Comparison of ENCODE assay signal across 1 cellular context in the genomic region with DNA sequence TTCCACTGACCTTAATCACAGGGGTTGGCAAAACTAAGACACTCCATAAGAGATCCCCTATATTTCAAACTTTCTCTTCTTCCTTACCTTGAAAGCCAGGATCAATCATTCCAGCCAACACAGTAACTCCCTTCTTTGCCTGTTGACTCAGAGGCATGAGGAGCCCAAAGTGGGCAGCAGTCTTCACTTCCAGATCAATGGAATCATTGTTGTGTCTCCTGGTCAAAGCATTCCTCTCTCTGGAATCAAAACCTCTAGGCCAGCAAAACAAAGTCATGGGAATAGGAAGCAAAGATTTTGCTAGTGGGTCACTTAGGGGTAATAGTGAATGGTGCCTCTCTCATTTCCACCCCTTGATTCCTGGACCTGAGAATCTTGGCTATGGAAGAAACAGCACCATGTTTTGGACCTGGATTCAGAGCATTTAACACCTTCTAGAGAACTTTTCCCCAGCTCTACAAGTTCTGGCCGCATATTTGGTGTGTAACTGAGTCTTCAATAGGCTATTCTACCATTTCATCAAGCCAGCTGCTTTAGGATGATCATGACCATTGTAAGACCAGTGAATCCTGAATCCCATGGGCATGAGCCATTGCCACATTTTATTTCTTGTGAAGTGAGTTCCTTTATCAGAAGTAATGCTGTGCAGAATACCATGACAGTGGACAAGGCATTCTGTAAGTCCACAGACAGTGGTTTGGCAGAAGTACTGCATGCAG.
A peak's percentile ranks its signal among the peaks of the same experiment; 100 is the strongest.
TF ChIP-seq lines count a peak whose summit lies in the region.

No MANE protein-coding gene starts in this region.

TF ChIP-seq in HepG2, 621 proteins besides CTCF, POLR2A, EP300 and RAD21 (continued from another document):
- TF ChIP-seq, protein P1, sequence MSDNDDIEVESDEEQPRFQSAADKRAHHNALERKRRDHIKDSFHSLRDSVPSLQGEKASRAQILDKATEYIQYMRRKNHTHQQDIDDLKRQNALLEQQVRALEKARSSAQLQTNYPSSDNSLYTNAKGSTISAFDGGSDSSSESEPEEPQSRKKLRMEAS (IDR thresholded peaks at IDR 0.05), result 0 out of 2 replicates have a peak, but pooled peaks have one; percentile 40
- TF ChIP-seq ELF3 (CRISPR knock-in tag; IDR thresholded peaks at IDR 0.05) (peak; percentile 82), GLI4 (CRISPR knock-in tag; IDR thresholded peaks at IDR 0.05; ENCODE audit: borderline replicate concordance) (no peak), FOXA1 (IDR thresholded peaks at IDR 0.05) (no peak), FOXA1 (CRISPR knock-in tag; IDR thresholded peaks at IDR 0.05) (peak; percentile 92), PHF21A (CRISPR knock-in tag; IDR thresholded peaks at IDR 0.05) (peak; percentile 70; the same call in 1 of the 2 replicates), ZNF792 (CRISPR knock-in tag; IDR thresholded peaks at IDR 0.05) (0 out of 2 replicates have a peak, but pooled peaks have one; percentile 44), ZNF614 (CRISPR knock-in tag; IDR thresholded peaks at IDR 0.05; ENCODE audit: borderline replicate concordance) (0 out of 2 replicates have a peak, but pooled peaks have one; percentile 48), RXRA (CRISPR knock-in tag; IDR thresholded peaks at IDR 0.05) (peak; percentile 62; the same call in 1 of the 2 replicates), JUN (CRISPR knock-in tag; IDR thresholded peaks at IDR 0.05) (0 out of 2 replicates have a peak, but pooled peaks have one; percentile 25), MED8 (CRISPR knock-in tag; IDR thresholded peaks at IDR 0.05; ENCODE audit: insufficient replicate concordance) (no peak), XRCC5 (optimal IDR thresholded peaks at IDR 0.05; ENCODE audit: low read length) (peak; percentile 75), ISL2 (CRISPR knock-in tag; IDR thresholded peaks at IDR 0.05) (peak; percentile 77), ZKSCAN8 (CRISPR knock-in tag; IDR thresholded peaks at IDR 0.05; ENCODE audit: borderline replicate concordance) (peak; percentile 62; the same call in 1 of the 2 replicates), TARDBP (CRISPR knock-in tag; IDR thresholded peaks at IDR 0.05) (0 out of 2 replicates have a peak, but pooled peaks have one; percentile 42), PPARG (CRISPR knock-in tag; conservative IDR thresholded peaks at IDR 0.05) (peak; percentile 52), TBL1XR1 (IDR thresholded peaks at IDR 0.05; ENCODE audit: borderline replicate concordance, low read length, partially characterized antibody) (peak; percentile 15), SP5 (CRISPR knock-in tag; IDR thresholded peaks at IDR 0.05; ENCODE audit: borderline replicate concordance, low read depth) (0 out of 2 replicates have a peak, but pooled peaks have one; percentile 32), FOXP1 (IDR thresholded peaks at IDR 0.05) (no peak), FOXP1 (CRISPR knock-in tag; IDR thresholded peaks at IDR 0.05) (peak; percentile 60; the same call in 1 of the 2 replicates), CBX2 (IDR thresholded peaks at IDR 0.05; ENCODE audit: low read depth, low read length) (no peak), CBX2 (CRISPR knock-in tag; IDR thresholded peaks at IDR 0.05; ENCODE audit: low read depth) (no peak), HNF4A (CRISPR knock-in tag; IDR thresholded peaks at IDR 0.05) (no peak)
- TF ChIP-seq, protein P2, sequence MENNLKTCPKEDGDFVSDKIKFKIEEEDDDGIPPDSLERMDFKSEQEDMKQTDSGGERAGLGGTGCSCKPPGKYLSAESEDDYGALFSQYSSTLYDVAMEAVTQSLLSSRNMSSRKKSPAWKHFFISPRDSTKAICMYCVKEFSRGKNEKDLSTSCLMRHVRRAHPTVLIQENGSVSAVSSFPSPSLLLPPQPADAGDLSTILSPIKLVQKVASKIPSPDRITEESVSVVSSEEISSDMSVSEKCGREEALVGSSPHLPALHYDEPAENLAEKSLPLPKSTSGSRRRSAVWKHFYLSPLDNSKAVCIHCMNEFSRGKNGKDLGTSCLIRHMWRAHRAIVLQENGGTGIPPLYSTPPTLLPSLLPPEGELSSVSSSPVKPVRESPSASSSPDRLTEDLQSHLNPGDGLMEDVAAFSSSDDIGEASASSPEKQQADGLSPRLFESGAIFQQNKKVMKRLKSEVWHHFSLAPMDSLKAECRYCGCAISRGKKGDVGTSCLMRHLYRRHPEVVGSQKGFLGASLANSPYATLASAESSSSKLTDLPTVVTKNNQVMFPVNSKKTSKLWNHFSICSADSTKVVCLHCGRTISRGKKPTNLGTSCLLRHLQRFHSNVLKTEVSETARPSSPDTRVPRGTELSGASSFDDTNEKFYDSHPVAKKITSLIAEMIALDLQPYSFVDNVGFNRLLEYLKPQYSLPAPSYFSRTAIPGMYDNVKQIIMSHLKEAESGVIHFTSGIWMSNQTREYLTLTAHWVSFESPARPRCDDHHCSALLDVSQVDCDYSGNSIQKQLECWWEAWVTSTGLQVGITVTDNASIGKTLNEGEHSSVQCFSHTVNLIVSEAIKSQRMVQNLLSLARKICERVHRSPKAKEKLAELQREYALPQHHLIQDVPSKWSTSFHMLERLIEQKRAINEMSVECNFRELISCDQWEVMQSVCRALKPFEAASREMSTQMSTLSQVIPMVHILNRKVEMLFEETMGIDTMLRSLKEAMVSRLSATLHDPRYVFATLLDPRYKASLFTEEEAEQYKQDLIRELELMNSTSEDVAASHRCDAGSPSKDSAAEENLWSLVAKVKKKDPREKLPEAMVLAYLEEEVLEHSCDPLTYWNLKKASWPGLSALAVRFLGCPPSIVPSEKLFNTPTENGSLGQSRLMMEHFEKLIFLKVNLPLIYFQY (CRISPR knock-in tag; IDR thresholded peaks at IDR 0.05; ENCODE audit: borderline replicate concordance), result peak; percentile 58; the same call in 1 of the 2 replicates
- TF ChIP-seq, protein P3, sequence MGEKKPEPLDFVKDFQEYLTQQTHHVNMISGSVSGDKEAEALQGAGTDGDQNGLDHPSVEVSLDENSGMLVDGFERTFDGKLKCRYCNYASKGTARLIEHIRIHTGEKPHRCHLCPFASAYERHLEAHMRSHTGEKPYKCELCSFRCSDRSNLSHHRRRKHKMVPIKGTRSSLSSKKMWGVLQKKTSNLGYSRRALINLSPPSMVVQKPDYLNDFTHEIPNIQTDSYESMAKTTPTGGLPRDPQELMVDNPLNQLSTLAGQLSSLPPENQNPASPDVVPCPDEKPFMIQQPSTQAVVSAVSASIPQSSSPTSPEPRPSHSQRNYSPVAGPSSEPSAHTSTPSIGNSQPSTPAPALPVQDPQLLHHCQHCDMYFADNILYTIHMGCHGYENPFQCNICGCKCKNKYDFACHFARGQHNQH (CRISPR knock-in tag; IDR thresholded peaks at IDR 0.05), result peak; percentile 75
- TF ChIP-seq, protein P4, sequence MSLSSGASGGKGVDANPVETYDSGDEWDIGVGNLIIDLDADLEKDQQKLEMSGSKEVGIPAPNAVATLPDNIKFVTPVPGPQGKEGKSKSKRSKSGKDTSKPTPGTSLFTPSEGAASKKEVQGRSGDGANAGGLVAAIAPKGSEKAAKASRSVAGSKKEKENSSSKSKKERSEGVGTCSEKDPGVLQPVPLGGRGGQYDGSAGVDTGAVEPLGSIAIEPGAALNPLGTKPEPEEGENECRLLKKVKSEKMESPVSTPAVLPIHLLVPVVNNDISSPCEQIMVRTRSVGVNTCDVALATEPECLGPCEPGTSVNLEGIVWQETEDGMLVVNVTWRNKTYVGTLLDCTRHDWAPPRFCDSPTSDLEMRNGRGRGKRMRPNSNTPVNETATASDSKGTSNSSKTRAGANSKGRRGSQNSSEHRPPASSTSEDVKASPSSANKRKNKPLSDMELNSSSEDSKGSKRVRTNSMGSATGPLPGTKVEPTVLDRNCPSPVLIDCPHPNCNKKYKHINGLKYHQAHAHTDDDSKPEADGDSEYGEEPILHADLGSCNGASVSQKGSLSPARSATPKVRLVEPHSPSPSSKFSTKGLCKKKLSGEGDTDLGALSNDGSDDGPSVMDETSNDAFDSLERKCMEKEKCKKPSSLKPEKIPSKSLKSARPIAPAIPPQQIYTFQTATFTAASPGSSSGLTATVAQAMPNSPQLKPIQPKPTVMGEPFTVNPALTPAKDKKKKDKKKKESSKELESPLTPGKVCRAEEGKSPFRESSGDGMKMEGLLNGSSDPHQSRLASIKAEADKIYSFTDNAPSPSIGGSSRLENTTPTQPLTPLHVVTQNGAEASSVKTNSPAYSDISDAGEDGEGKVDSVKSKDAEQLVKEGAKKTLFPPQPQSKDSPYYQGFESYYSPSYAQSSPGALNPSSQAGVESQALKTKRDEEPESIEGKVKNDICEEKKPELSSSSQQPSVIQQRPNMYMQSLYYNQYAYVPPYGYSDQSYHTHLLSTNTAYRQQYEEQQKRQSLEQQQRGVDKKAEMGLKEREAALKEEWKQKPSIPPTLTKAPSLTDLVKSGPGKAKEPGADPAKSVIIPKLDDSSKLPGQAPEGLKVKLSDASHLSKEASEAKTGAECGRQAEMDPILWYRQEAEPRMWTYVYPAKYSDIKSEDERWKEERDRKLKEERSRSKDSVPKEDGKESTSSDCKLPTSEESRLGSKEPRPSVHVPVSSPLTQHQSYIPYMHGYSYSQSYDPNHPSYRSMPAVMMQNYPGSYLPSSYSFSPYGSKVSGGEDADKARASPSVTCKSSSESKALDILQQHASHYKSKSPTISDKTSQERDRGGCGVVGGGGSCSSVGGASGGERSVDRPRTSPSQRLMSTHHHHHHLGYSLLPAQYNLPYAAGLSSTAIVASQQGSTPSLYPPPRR (CRISPR knock-in tag; IDR thresholded peaks at IDR 0.05; ENCODE audit: borderline replicate concordance), result no peak
- TF ChIP-seq, protein P5, sequence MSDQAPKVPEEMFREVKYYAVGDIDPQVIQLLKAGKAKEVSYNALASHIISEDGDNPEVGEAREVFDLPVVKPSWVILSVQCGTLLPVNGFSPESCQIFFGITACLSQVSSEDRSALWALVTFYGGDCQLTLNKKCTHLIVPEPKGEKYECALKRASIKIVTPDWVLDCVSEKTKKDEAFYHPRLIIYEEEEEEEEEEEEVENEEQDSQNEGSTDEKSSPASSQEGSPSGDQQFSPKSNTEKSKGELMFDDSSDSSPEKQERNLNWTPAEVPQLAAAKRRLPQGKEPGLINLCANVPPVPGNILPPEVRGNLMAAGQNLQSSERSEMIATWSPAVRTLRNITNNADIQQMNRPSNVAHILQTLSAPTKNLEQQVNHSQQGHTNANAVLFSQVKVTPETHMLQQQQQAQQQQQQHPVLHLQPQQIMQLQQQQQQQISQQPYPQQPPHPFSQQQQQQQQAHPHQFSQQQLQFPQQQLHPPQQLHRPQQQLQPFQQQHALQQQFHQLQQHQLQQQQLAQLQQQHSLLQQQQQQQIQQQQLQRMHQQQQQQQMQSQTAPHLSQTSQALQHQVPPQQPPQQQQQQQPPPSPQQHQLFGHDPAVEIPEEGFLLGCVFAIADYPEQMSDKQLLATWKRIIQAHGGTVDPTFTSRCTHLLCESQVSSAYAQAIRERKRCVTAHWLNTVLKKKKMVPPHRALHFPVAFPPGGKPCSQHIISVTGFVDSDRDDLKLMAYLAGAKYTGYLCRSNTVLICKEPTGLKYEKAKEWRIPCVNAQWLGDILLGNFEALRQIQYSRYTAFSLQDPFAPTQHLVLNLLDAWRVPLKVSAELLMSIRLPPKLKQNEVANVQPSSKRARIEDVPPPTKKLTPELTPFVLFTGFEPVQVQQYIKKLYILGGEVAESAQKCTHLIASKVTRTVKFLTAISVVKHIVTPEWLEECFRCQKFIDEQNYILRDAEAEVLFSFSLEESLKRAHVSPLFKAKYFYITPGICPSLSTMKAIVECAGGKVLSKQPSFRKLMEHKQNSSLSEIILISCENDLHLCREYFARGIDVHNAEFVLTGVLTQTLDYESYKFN (CRISPR knock-in tag; conservative IDR thresholded peaks at IDR 0.05), result peak; percentile 83
- TF ChIP-seq, protein P6, sequence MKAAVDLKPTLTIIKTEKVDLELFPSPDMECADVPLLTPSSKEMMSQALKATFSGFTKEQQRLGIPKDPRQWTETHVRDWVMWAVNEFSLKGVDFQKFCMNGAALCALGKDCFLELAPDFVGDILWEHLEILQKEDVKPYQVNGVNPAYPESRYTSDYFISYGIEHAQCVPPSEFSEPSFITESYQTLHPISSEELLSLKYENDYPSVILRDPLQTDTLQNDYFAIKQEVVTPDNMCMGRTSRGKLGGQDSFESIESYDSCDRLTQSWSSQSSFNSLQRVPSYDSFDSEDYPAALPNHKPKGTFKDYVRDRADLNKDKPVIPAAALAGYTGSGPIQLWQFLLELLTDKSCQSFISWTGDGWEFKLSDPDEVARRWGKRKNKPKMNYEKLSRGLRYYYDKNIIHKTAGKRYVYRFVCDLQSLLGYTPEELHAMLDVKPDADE (CRISPR knock-in tag; IDR thresholded peaks at IDR 0.05), result no peak
